6 cellular contexts compared by ENCODE assay signal in genomic region chr11:64869571-64870175, GRCh38. TPM values are rescaled to one million over a fixed set of nuclear protein-coding genes. Genes with fewer than 3 reads are reported as not detected.
DNase-seq lines count a peak whose midpoint lies in the region; TF ChIP-seq lines count a peak whose summit lies in the region.

No MANE protein-coding gene starts in this region.

- TF ChIP-seq CTCF in WI38 (IDR thresholded peaks at IDR 0.05; ENCODE audit: low read depth, low read length), result peak; percentile 40

- DNase-seq in D341Med (ENCODE audit: low spot score) (peak; percentile 79), lung microvascular endothelial cell (ENCODE audit: low read depth in 2 of 2) (peak; percentile 46 to 54), NOMO-1 (lab: John Stamatoyannopoulos, UW; ENCODE audit: unreplicated experiment in 2 of 2) (no peak)
- no peak for DNase-seq in stimulated activated CD4-positive, alpha-beta T cell treated with anti-CD3 and anti-CD28 coated beads, Interleukin-4, amount 100 ng/mL, for 24 hours
- DNase-seq in activated CD4-positive, CD25-positive, alpha-beta regulatory T cell (lab: John Stamatoyannopoulos, UW), result no peak

- no peak overlapping the region for H3K4me3 ChIP-seq in WI38 (ENCODE audit: low read depth, low read length)

RNA-seq across cellular contexts. Expression of gene EHD1, which starts 8.7 kb away (rescaled TPM):
- total RNA-seq in lung microvascular endothelial cell, result 27.6 and 33.6 TPM in 2 replicates

RNA-seq across cellular contexts. Expression of gene CDC42BPG, which starts 25.2 kb away (rescaled TPM):
- 0.22 and 0.79 TPM in 2 replicates for total RNA-seq in lung microvascular endothelial cell

RNA-seq across cellular contexts. Expression of gene ATG2A, which starts 47.3 kb away (rescaled TPM):
- total RNA-seq in lung microvascular endothelial cell, result 7.6 and 12.1 TPM in 2 replicates

RNA-seq across cellular contexts. Expression of gene PPP2R5B, which starts 54.8 kb away (rescaled TPM):
- 5.0 and 11.5 TPM in 2 replicates for total RNA-seq in lung microvascular endothelial cell

RNA-seq across cellular contexts. Expression of gene MEN1, which starts 59.3 kb away (rescaled TPM):
- total RNA-seq in lung microvascular endothelial cell, result 10.5 and 12.5 TPM in 2 replicates

Comparison
In these comparisons a context has a peak if more than half of its experiments do, and no peak if none do; other contexts are left out.
1. DNase-seq: peak in D341Med (single experiment) and lung microvascular endothelial cell (2 of 2); none in stimulated activated CD4-positive, alpha-beta T cell treated with anti-CD3 and anti-CD28 coated beads, Interleukin-4, amount 100 ng/mL, for 24 hours (single experiment), NOMO-1 (0 of 2) and activated CD4-positive, CD25-positive, alpha-beta regulatory T cell (0 of 4).